Comparison of ENCODE assay signal across 16 cellular contexts in the genomic region with DNA sequence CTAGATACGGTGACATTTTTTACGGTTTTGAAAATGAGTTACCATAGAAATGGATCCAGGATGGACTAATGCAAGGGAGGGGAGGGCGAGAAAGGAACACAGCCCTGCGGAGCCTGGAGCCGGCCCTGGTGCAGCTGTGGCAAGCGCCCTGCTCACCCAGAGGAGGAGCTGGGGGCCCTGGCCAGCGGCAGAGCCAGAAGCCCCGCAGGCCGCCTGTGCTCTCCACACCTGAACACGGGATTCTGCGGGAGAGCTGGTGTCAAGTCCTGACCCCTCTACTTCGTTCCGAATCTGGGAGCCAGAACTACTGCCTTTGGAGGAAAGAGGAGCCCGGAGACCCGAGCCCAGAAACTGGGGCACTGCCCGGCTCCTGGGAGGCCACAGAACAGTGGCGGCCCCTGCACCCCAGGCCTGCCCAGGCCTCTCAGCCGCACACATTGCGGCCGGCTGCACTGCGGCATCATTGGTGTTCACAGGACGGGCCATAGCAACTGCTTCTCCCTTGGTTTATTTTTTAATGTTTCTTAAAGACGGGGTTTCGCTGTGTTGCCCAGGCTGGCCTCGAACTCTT.
"Had no signal": no experiment of that assay in that cellular context is flagged by ENCODE, and none has a peak within 500 bp of the region (broad histone marks: within the 10 kb centered on the region; RNA-seq: fewer than 3 reads in every experiment).

No MANE protein-coding gene starts in this region.

- H3K4me3 Mint-ChIP-seq: mesothelial cell of epicardium, nephron had no signal

- ATAC-seq: esophagus mucosa, heart left ventricle, left colon had no signal

- H3K27me3 Mint-ChIP-seq: naive B cell had no signal

- H3K27ac Mint-ChIP-seq: mesothelial cell of epicardium, nephron had no signal

- H3K4me3 ChIP-seq: dorsolateral prefrontal cortex, heart left ventricle had no signal

- H3K9me3 ChIP-seq: heart left ventricle had no signal

- FAIRE-seq: endometrium, frontal cortex, small intestine had no signal

- H3K27me3 ChIP-seq: dorsolateral prefrontal cortex, heart left ventricle had no signal

- H3K9me3 Mint-ChIP-seq: mesothelial cell of epicardium, nephron had no signal

- H3K4me1 Mint-ChIP-seq: mesothelial cell of epicardium had no signal

- H3K27ac ChIP-seq: dorsolateral prefrontal cortex, heart left ventricle had no signal

- DNase-seq: cortex of kidney; dorsolateral prefrontal cortex; effector CD8-positive, alpha-beta T cell; hippocampal formation; left colon; naive B cell; small intestine; stimulated activated CD4-positive, alpha-beta T cell treated with anti-CD3 and anti-CD28 coated beads, Interleukin-12 subunit alpha, Interleukin-12 subunit beta, amount 100 ng/mL, for 4 hours; stimulated activated naive CD4-positive, alpha-beta T cell treated with Interleukin-2 at 50 U/mL for 16 hours; trophoblast cell had no signal
